1 cellular context compared by ENCODE assay signal in genomic region chr12:50055831-50056628, GRCh38.
A peak's percentile ranks its signal among the peaks of the same experiment; 100 is the strongest.
TF ChIP-seq lines count a peak whose summit lies in the region.

No MANE protein-coding gene starts in this region.

TF ChIP-seq in WTC11, 78 proteins besides CTCF, POLR2A, EP300 and RAD21 (continued from another document):
- TF ChIP-seq ZNF281 (CRISPR knock-in tag; IDR thresholded peaks at IDR 0.05): 0 out of 2 replicates have a peak, but pooled peaks have one; percentile 30
- TF ChIP-seq NR1H2 (CRISPR knock-in tag; IDR thresholded peaks at IDR 0.05): no peak
- 0 out of 2 replicates have a peak, but pooled peaks have one; percentile 30 for TF ChIP-seq USF1 (CRISPR knock-in tag; IDR thresholded peaks at IDR 0.05)
